ENCODE assay signal across 1 cellular context in the genomic region with DNA sequence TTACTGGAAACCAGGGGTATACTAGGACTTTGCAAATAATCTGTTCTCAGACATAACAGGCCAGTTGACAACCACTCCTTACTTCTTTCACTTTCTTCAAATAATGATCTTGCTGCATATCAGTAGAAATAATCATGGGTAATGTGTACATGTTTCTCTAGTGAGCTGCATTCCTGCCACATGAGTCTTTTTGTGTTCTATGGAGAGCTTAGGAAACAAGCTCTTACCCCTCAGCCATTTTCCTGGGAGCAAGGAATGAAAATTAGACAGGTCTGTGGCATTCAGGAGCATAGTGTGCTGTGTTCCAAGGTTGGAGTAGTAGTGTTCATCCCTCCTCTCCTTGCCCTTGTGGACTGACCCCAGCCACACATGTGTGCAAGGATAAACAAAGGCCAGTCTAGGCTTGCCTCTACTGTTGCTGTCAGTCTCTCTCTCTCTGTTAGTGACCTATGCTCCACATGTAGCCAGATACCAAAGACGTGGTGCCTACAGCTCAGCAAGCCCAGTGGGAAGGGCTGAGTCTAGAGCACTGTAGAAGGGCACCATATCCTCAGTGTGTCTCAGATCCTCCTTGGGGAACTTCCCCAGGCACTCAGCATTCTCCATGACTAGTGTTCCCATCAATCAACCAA.
TF ChIP-seq lines count a peak whose summit lies in the region.

No MANE protein-coding gene starts in this region.

TF ChIP-seq in HepG2, 621 proteins besides CTCF, POLR2A, EP300 and RAD21:
- TF ChIP-seq GFI1 (CRISPR knock-in tag; IDR thresholded peaks at IDR 0.05; ENCODE audit: borderline replicate concordance) (no peak), CHD2 (IDR thresholded peaks at IDR 0.05; ENCODE audit: low read depth, low read length) (no peak), GATAD2A (CRISPR knock-in tag; IDR thresholded peaks at IDR 0.05) (no peak), NFE2L2 (IDR thresholded peaks at IDR 0.05; ENCODE audit: low read length) (no peak), ZFP1 (CRISPR knock-in tag; IDR thresholded peaks at IDR 0.05) (no peak), PAWR (CRISPR knock-in tag; IDR thresholded peaks at IDR 0.05; ENCODE audit: borderline replicate concordance) (no peak), MED13 (CRISPR knock-in tag; IDR thresholded peaks at IDR 0.05) (no peak), NBN (conservative IDR thresholded peaks at IDR 0.05) (no peak), HDAC6 (IDR thresholded peaks at IDR 0.05; ENCODE audit: low read depth, low read length) (no peak), THYN1 (CRISPR knock-in tag; IDR thresholded peaks at IDR 0.05; ENCODE audit: borderline replicate concordance, low read depth) (no peak), ATRX (CRISPR knock-in tag; IDR thresholded peaks at IDR 0.05; ENCODE audit: borderline replicate concordance) (no peak), CC2D1A (CRISPR knock-in tag; IDR thresholded peaks at IDR 0.05) (no peak), KLF13 (CRISPR knock-in tag; IDR thresholded peaks at IDR 0.05) (no peak), MLLT10 (CRISPR knock-in tag; IDR thresholded peaks at IDR 0.05) (no peak), ZNF550 (CRISPR knock-in tag; IDR thresholded peaks at IDR 0.05; ENCODE audit: borderline replicate concordance) (no peak)
- TF ChIP-seq, protein P1, sequence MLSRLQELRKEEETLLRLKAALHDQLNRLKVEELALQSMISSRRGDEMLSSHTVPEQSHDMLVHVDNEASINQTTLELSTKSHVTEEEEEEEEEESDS (CRISPR knock-in tag; IDR thresholded peaks at IDR 0.05; ENCODE audit: borderline replicate concordance): no peak
